ENCODE assay signal across 8 cellular contexts in genomic region chr6:39865011-39865888, GRCh38.
DNase-seq lines count a peak whose midpoint lies in the region; ATAC-seq and TF ChIP-seq lines count a peak whose summit lies in the region.

No MANE protein-coding gene starts in this region.

- no peaks in the 10 kb centered on the region for H3K4me1 ChIP-seq in OCI-LY1 (ENCODE audit: insufficient read depth, low read length, severe bottlenecking)
- H3K4me1 ChIP-seq in vagina, result no peaks in the 10 kb centered on the region

- H3K4me2 ChIP-seq in OCI-LY1 (ENCODE audit: low read length), result no peak overlapping the region

- H3K9me3 ChIP-seq in AG04450 (ENCODE audit: control insufficient read depth, insufficient read depth, low read length) (no peaks in the 10 kb centered on the region), OCI-LY1 (ENCODE audit: low read length) (no peaks in the 10 kb centered on the region), vagina (no peaks in the 10 kb centered on the region)

- peak; percentile 32 for ATAC-seq in activated T-helper 17 cell treated with anti-CD3 and anti-CD28 coated beads, Interleukin-2, amount 50 U/mL, for 72 hours (replicated peaks)
- no peak for ATAC-seq in GM19455 (IDR thresholded peaks at IDR 0.05; ENCODE audit: unreplicated experiment)

- peaks cover 32% of the 10 kb centered on the region for H3K27me3 Mint-ChIP-seq in activated T-helper 17 cell treated with anti-CD3 and anti-CD28 coated beads, Interleukin-2, amount 50 U/mL, for 72 hours
- H3K27me3 Mint-ChIP-seq in glutamatergic neuron (ENCODE audit: unreplicated experiment), result peaks cover 2% of the 10 kb centered on the region

- no peaks in the 10 kb centered on the region for H3K4me1 Mint-ChIP-seq in activated T-helper 17 cell treated with anti-CD3 and anti-CD28 coated beads, Interleukin-2, amount 50 U/mL, for 72 hours
- no peaks in the 10 kb centered on the region for H3K4me1 Mint-ChIP-seq in glutamatergic neuron (ENCODE audit: low read depth, unreplicated experiment)

- POLR2A ChIA-PET in AG04450 (lab: Yijun Ruan, JAX), result no interaction called here

- H3K9me3 Mint-ChIP-seq in activated T-helper 17 cell treated with anti-CD3 and anti-CD28 coated beads, Interleukin-2, amount 50 U/mL, for 72 hours, result no peaks in the 10 kb centered on the region
- peaks cover 1% of the 10 kb centered on the region for H3K9me3 Mint-ChIP-seq in glutamatergic neuron (ENCODE audit: unreplicated experiment)

- TF ChIP-seq CTCF in AG04450 (IDR thresholded peaks at IDR 0.05; ENCODE audit: low read depth, low read length) (peak; percentile 85), GM13977 (IDR thresholded peaks at IDR 0.05; ENCODE audit: extremely low read depth, insufficient read depth, missing control alignments) (peak; percentile 80), OCI-LY1 (IDR thresholded peaks at IDR 0.05; ENCODE audit: low read length) (peak; percentile 87), glutamatergic neuron (IDR thresholded peaks at IDR 0.05; ENCODE audit: partially characterized antibody, unreplicated experiment) (peak; percentile 81), vagina (IDR thresholded peaks at IDR 0.05) (peak; percentile 19 to 56 (median 50))

- CTCF ChIA-PET in AG04450 (lab: Charles Lee), result interaction anchor here (0.5 to 7.5 kb wide), 35 partner anchors 9 to 1455 kb away, joined by 3 to 180 read pairs (median 4); no protein-coding TSS in a partner anchor

- no peak overlapping the region for H3K4me3 Mint-ChIP-seq in activated T-helper 17 cell treated with anti-CD3 and anti-CD28 coated beads, Interleukin-2, amount 50 U/mL, for 72 hours
- no peak overlapping the region for H3K4me3 Mint-ChIP-seq in glutamatergic neuron (ENCODE audit: unreplicated experiment)

- no peak for TF ChIP-seq POLR2A in vagina (IDR thresholded peaks at IDR 0.05)

- H3K9me2 ChIP-seq in OCI-LY1 (ENCODE audit: low read depth, low read length), result no peaks in the 10 kb centered on the region

- DNase-seq in AG04450 (ENCODE audit: low read depth, low spot score) (no peak), GM13977 (ENCODE audit: low spot score) (peak; percentile 69), glutamatergic neuron (peak; percentile 77), posterior cingulate gyrus (peak in 7 of 10 donors; percentile 49 to 92 (median 79)), vagina (ENCODE audit: extremely low spot score in 2 of 2) (no peak)

- intact Hi-C loops in posterior cingulate gyrus (cut with DNase I), result loop anchor here (10.0 kb wide), 1 partner anchor 50 kb away; no protein-coding TSS in a partner anchor
- intact Hi-C loops in vagina (cut with DNase I), result no loop called here

- no peaks in the 10 kb centered on the region for H4K20me1 ChIP-seq in OCI-LY1 (ENCODE audit: insufficient read depth, low read length)

- no peaks in the 10 kb centered on the region for H3K36me3 Mint-ChIP-seq in activated T-helper 17 cell treated with anti-CD3 and anti-CD28 coated beads, Interleukin-2, amount 50 U/mL, for 72 hours (ENCODE audit: low read depth)
- no peaks in the 10 kb centered on the region for H3K36me3 Mint-ChIP-seq in glutamatergic neuron (ENCODE audit: unreplicated experiment)

- H3K27ac Mint-ChIP-seq in activated T-helper 17 cell treated with anti-CD3 and anti-CD28 coated beads, Interleukin-2, amount 50 U/mL, for 72 hours, result no peak overlapping the region
- no peak overlapping the region for H3K27ac Mint-ChIP-seq in glutamatergic neuron (ENCODE audit: unreplicated experiment)

- no peaks in the 10 kb centered on the region for H3F3A ChIP-seq in OCI-LY1 (ENCODE audit: insufficient read depth, low read length)

- no peak overlapping the region for H3K4me3 ChIP-seq in AG04450 (ENCODE audit: low read depth, low read length)
- H3K4me3 ChIP-seq in OCI-LY1 (ENCODE audit: low read depth, low read length, poor library complexity, severe bottlenecking), result no peak overlapping the region
- no peak overlapping the region for H3K4me3 ChIP-seq in vagina

- H3K9ac ChIP-seq in OCI-LY1 (ENCODE audit: low read length), result no peak overlapping the region

- H3K79me2 ChIP-seq in OCI-LY1 (ENCODE audit: insufficient read depth, low read length), result no peaks in the 10 kb centered on the region

- in situ Hi-C loops in GM13977 (cut with MboI; ENCODE audit: low pct_unique_long_range_greater_than_20kb, low sequenced_read_pairs, unreplicated experiment), result no loop called here

- H3K27ac ChIP-seq in AG04450 (ENCODE audit: low read depth, low read length) (no peak overlapping the region), OCI-LY1 (ENCODE audit: low read depth, low read length, poor library complexity, severe bottlenecking) (no peak overlapping the region), vagina (no peak overlapping the region)

- no peaks in the 10 kb centered on the region for H3K36me3 ChIP-seq in OCI-LY1 (ENCODE audit: insufficient read depth, low read length)
- H3K36me3 ChIP-seq in vagina, result peaks cover 0 to 27% of the 10 kb centered on the region in 2 donors

- no peaks in the 10 kb centered on the region for H3K27me3 ChIP-seq in AG04450 (ENCODE audit: control insufficient read depth, insufficient read depth, low read length)
- no peaks in the 10 kb centered on the region for H3K27me3 ChIP-seq in OCI-LY1 (ENCODE audit: insufficient read depth, low read length)
- H3K27me3 ChIP-seq in vagina, result no peaks in the 10 kb centered on the region

- no peak overlapping the region for H2AFZ ChIP-seq in OCI-LY1 (ENCODE audit: low read length)

Comparison
In these comparisons a context has a peak if more than half of its experiments do, and no peak if none do; other contexts are left out.
1. DNase-seq: peak in GM13977 (single experiment), glutamatergic neuron (single experiment) and posterior cingulate gyrus (7 of 10); none in AG04450 (single experiment) and vagina (0 of 2).
2. Peak in every context shown above with its lines, with median percentiles within 50 percentile points of each other: CTCF ChIP-seq.